ENCODE assay signal across 8 cellular contexts in genomic region chr1:234926574-234927311, GRCh38.
DNase-seq lines count a peak whose midpoint lies in the region; ATAC-seq and TF ChIP-seq lines count a peak whose summit lies in the region.

No MANE protein-coding gene starts in this region.

- peak overlapping the region; percentile 29 to 65 (median 54) for H3K27ac ChIP-seq in esophagus muscularis mucosa (replicated peaks in 1 of 4)
- H3K27ac ChIP-seq in smooth muscle cell (ENCODE audit: low read depth) = peak overlapping the region; percentile 86

- H3K27me3 ChIP-seq in esophagus muscularis mucosa (no peaks in the 10 kb centered on the region), smooth muscle cell (ENCODE audit: low read depth) (no peaks in the 10 kb centered on the region)

- H2AFZ ChIP-seq in smooth muscle cell (ENCODE audit: low read depth) = no peak overlapping the region

- peak; percentile 25 for DNase-seq in NCI-H2029 treated with DMSO at 0.1 percent for 48 hours (lab: John Stamatoyannopoulos, UW)
- no peak for DNase-seq in NCI-H2029 (lab: John Stamatoyannopoulos, UW)
- peak; percentile 63 for DNase-seq in T-helper 2 cell treated with Interferon-gamma antibody and Interleukin-4, amounts not matched to agents 5 μg/mL and 100 μg/mL, for 36 hours (ENCODE audit: low spot score)
- no peak for DNase-seq in esophagus muscularis mucosa (ENCODE audit: extremely low spot score)
- DNase-seq in smooth muscle cell (lab: John Stamatoyannopoulos, UW; ENCODE audit: unreplicated experiment) = no peak
- no peak for DNase-seq in cerebellar cortex (ENCODE audit: low spot score)
- DNase-seq in DMS53 (lab: John Stamatoyannopoulos, UW) = no peak

- H3K4me3 Mint-ChIP-seq in T-helper 2 cell treated with Interferon-gamma antibody and Interleukin-4, amounts not matched to agents 5 μg/mL and 100 μg/mL, for 36 hours = peak overlapping the region; percentile 67

- no peak for TF ChIP-seq CTCF in esophagus muscularis mucosa (IDR thresholded peaks at IDR 0.05)
- TF ChIP-seq CTCF in smooth muscle cell (IDR thresholded peaks at IDR 0.05; ENCODE audit: borderline replicate concordance, insufficient read depth, poor library complexity, severe bottlenecking) = no peak

- 74% methylated on average over 20 of the region's 20 CpGs for WGBS in esophagus muscularis mucosa
- 88% methylated on average over 20 of the region's 20 CpGs for WGBS in smooth muscle cell (ENCODE audit: low lambda C conversion rate)

- H3K9me3 Mint-ChIP-seq in T-helper 2 cell treated with Interferon-gamma antibody and Interleukin-4, amounts not matched to agents 5 μg/mL and 100 μg/mL, for 36 hours = peaks cover 4% of the 10 kb centered on the region

- intact Hi-C loops in esophagus muscularis mucosa (cut with DNase I) = no loop called here

- H3K9ac ChIP-seq in smooth muscle cell (ENCODE audit: low read depth) = peak overlapping the region; percentile 69

- peaks cover 1% of the 10 kb centered on the region for H3K36me3 Mint-ChIP-seq in T-helper 2 cell treated with Interferon-gamma antibody and Interleukin-4, amounts not matched to agents 5 μg/mL and 100 μg/mL, for 36 hours (ENCODE audit: low read depth)

- peak overlapping the region; percentile 92 for H3K27ac Mint-ChIP-seq in T-helper 2 cell treated with Interferon-gamma antibody and Interleukin-4, amounts not matched to agents 5 μg/mL and 100 μg/mL, for 36 hours

- no peaks in the 10 kb centered on the region for H3K79me2 ChIP-seq in smooth muscle cell (ENCODE audit: low read depth)

- peaks cover 12% of the 10 kb centered on the region for H3F3A ChIP-seq in smooth muscle cell (ENCODE audit: low read depth)

- H3K9me3 ChIP-seq in esophagus muscularis mucosa = no peaks in the 10 kb centered on the region
- H3K9me3 ChIP-seq in smooth muscle cell (replicated peaks; ENCODE audit: low read depth) = no peaks in the 10 kb centered on the region

- peak overlapping the region; percentile 64 for H3K4me2 ChIP-seq in smooth muscle cell

- TF ChIP-seq EP300 in esophagus muscularis mucosa (IDR thresholded peaks at IDR 0.05) = no peak

- H3K27me3 Mint-ChIP-seq in T-helper 2 cell treated with Interferon-gamma antibody and Interleukin-4, amounts not matched to agents 5 μg/mL and 100 μg/mL, for 36 hours (ENCODE audit: low read depth) = no peaks in the 10 kb centered on the region

- H3K4me1 ChIP-seq in esophagus muscularis mucosa (peaks cover 19 to 28% (median 26%) of the 10 kb centered on the region in 4 donors), smooth muscle cell (ENCODE audit: low read depth) (peaks cover 20% of the 10 kb centered on the region)

- TF ChIP-seq POLR2A in esophagus muscularis mucosa (IDR thresholded peaks at IDR 0.05; ENCODE audit: low read depth) = no peak

- no peaks in the 10 kb centered on the region for H4K20me1 ChIP-seq in smooth muscle cell (ENCODE audit: low read depth)

- H3K4me3 ChIP-seq in esophagus muscularis mucosa (peak overlapping the region; percentile 10 to 22 (median 16)), smooth muscle cell (no peak overlapping the region)

- H3K36me3 ChIP-seq in esophagus muscularis mucosa = no peaks in the 10 kb centered on the region
- H3K36me3 ChIP-seq in smooth muscle cell (ENCODE audit: low read depth) = no peaks in the 10 kb centered on the region

- ATAC-seq in HG02970 (IDR thresholded peaks at IDR 0.05; ENCODE audit: low FRiP score, unreplicated experiment) = peak; percentile 73

- peaks cover 51% of the 10 kb centered on the region for H3K4me1 Mint-ChIP-seq in T-helper 2 cell treated with Interferon-gamma antibody and Interleukin-4, amounts not matched to agents 5 μg/mL and 100 μg/mL, for 36 hours (ENCODE audit: low read depth)

Comparison
In these comparisons a context has a peak if more than half of its experiments do, and no peak if none do; other contexts are left out.
1. DNase-seq: peak in NCI-H2029 treated with DMSO at 0.1 percent for 48 hours (single experiment) and T-helper 2 cell treated with Interferon-gamma antibody and Interleukin-4, amounts not matched to agents 5 μg/mL and 100 μg/mL, for 36 hours (single experiment); none in NCI-H2029 (single experiment), esophagus muscularis mucosa (single experiment), smooth muscle cell (single experiment), cerebellar cortex (single experiment) and DMS53 (single experiment).